Comparison of ENCODE assay signal across 8 cellular contexts in genomic region chr17:38667099-38667786, GRCh38. TPM values are rescaled to one million over a fixed set of nuclear protein-coding genes. Genes with fewer than 3 reads are reported as not detected.
DNase-seq lines count a peak whose midpoint lies in the region; ATAC-seq, FAIRE-seq and TF ChIP-seq lines count a peak whose summit lies in the region.

No MANE protein-coding gene starts in this region.

- ATAC-seq in stimulated activated naive B cell treated with anti-CD40 and anti-IgM and Interleukin-4, amounts not matched to agents 10 μg/mL and 1 μg/mL and 100 μg/mL, for 72 hours (replicated peaks) = peak; percentile 72 to 74
- ATAC-seq in HG02798 (IDR thresholded peaks at IDR 0.05; ENCODE audit: poor library complexity, unreplicated experiment) = no peak

- FAIRE-seq in H1 (lab: Jason Lieb, UNC) = no peak

- peaks cover 26 to 49% (median 46%) of the 10 kb centered on the region in 4 experiments for H3K27me3 ChIP-seq in H1 (replicated peaks in 1 of 4; ENCODE audit: control insufficient read depth in 3 of 4, extremely low read depth in 1 of 4, insufficient read depth in 3 of 4, low read length in 3 of 4)

- no peak overlapping the region for H2BK5ac ChIP-seq in H1 (ENCODE audit: low read depth, low read length)

- no peak overlapping the region for H3K4me3 Mint-ChIP-seq in mesothelial cell of epicardium
- H3K4me3 Mint-ChIP-seq in stimulated activated naive B cell treated with anti-CD40 and anti-IgM and Interleukin-4, amounts not matched to agents 10 μg/mL and 1 μg/mL and 100 μg/mL, for 72 hours = no peak overlapping the region

- peaks cover 49% of the 10 kb centered on the region for H3K27me3 Mint-ChIP-seq in mesothelial cell of epicardium (ENCODE audit: low read depth)
- H3K27me3 Mint-ChIP-seq in stimulated activated naive B cell treated with anti-CD40 and anti-IgM and Interleukin-4, amounts not matched to agents 10 μg/mL and 1 μg/mL and 100 μg/mL, for 72 hours = peaks cover 60 to 65% of the 10 kb centered on the region in 2 donors

- H3K27ac ChIP-seq in C4-2B = no peak overlapping the region
- H3K27ac ChIP-seq in HEK293 (ENCODE audit: extremely low read depth, low read depth, low read length) = no peak overlapping the region
- H3K27ac ChIP-seq in H1 (ENCODE audit: low read depth, low read length) = no peak overlapping the region

- TF ChIP-seq CTCF in C4-2B (conservative IDR thresholded peaks at IDR 0.05) (peak; percentile 100), HEK293 (tag by site-specific recombination; IDR thresholded peaks at IDR 0.05) (peak; percentile 88), H1 (IDR thresholded peaks at IDR 0.05; ENCODE audit: control extremely low read depth in 1 of 3, insufficient read depth in 1 of 3, low read depth in 1 of 3, low read length in 3 of 3) (peak; percentile 98 to 100 (median 99)), mesothelial cell of epicardium (IDR thresholded peaks at IDR 0.05; ENCODE audit: unreplicated experiment) (peak; percentile 91)

- H3K79me2 ChIP-seq in H1 (ENCODE audit: control insufficient read depth in 1 of 2, insufficient read depth in 2 of 2, low read length in 2 of 2) = no peaks in the 10 kb centered on the region

- no peak overlapping the region for H4K8ac ChIP-seq in H1 (ENCODE audit: extremely low read depth, insufficient read depth, low read length)

- POLR2A ChIA-PET in HEK293 (lab: Yijun Ruan, JAX) (interaction anchor here (0.7 to 1.0 kb wide), 2 partner anchors 109 to 248 kb away, joined by 3 to 4 read pairs; no protein-coding TSS in a partner anchor), H1 (lab: Charles Lee; ENCODE audit: partially characterized antibody) (interaction anchor here (0.6 to 3.8 kb wide), 15 partner anchors 9 to 334 kb away, joined by 3 to 18 read pairs (median 4); partner anchors contain the start of gene SRCIN1)

- H3K4ac ChIP-seq in H1 (replicated peaks; ENCODE audit: insufficient read length, low read depth, low read length) = no peak overlapping the region

- H3K9me3 ChIP-seq in HEK293 (ENCODE audit: control insufficient read depth, insufficient read depth, low read depth, low read length) (no peaks in the 10 kb centered on the region), H1 (ENCODE audit: insufficient read depth in 2 of 2, low read depth in 1 of 2, low read length in 1 of 2) (no peaks in the 10 kb centered on the region)

- H4K20me1 ChIP-seq in H1 (replicated peaks in 1 of 2; ENCODE audit: control insufficient read depth in 1 of 2, insufficient read depth in 2 of 2, low read length in 2 of 2) = peaks cover 0 to 9% of the 10 kb centered on the region in 2 experiments

- no peak overlapping the region for H2BK12ac ChIP-seq in H1 (ENCODE audit: low read depth, low read length)

- no peaks in the 10 kb centered on the region for H3K23me2 ChIP-seq in H1 (ENCODE audit: low read depth, low read length)

- no peak for TF ChIP-seq POLR2A in H1 (IDR thresholded peaks at IDR 0.05; ENCODE audit: control extremely low read depth in 1 of 2, low read depth in 2 of 2, low read length in 2 of 2)

- no peak overlapping the region for H2AK5ac ChIP-seq in H1 (ENCODE audit: low read depth, low read length)

- peaks cover 7% of the 10 kb centered on the region for H3K4me1 Mint-ChIP-seq in mesothelial cell of epicardium
- H3K4me1 Mint-ChIP-seq in stimulated activated naive B cell treated with anti-CD40 and anti-IgM and Interleukin-4, amounts not matched to agents 10 μg/mL and 1 μg/mL and 100 μg/mL, for 72 hours = peaks cover 16 to 19% of the 10 kb centered on the region in 2 donors

- no peak overlapping the region for H3K4me2 ChIP-seq in H1 (ENCODE audit: insufficient read depth in 1 of 2, low read depth in 2 of 2, low read length in 2 of 2)

- H3K27ac Mint-ChIP-seq in mesothelial cell of epicardium = no peak overlapping the region
- no peak overlapping the region for H3K27ac Mint-ChIP-seq in stimulated activated naive B cell treated with anti-CD40 and anti-IgM and Interleukin-4, amounts not matched to agents 10 μg/mL and 1 μg/mL and 100 μg/mL, for 72 hours

- TF ChIP-seq EP300 in H1 (IDR thresholded peaks at IDR 0.05; ENCODE audit: borderline replicate concordance in 1 of 2, low read depth in 2 of 2, low read length in 2 of 2) = no peak

- no peaks in the 10 kb centered on the region for H3K79me1 ChIP-seq in H1 (ENCODE audit: low read depth, low read length)

- CTCF ChIA-PET in HEK293 (lab: Yijun Ruan, JAX) (interaction anchor here (0.6 to 11.9 kb wide), 52 partner anchors 8 to 367 kb away, joined by 3 to 254 read pairs (median 4); partner anchors contain the start of genes SOCS7 and SRCIN1), H1 (lab: Charles Lee; ENCODE audit: partially characterized antibody) (interaction anchor here (0.7 to 29.5 kb wide), 42 partner anchors 10 to 507 kb away, joined by 3 to 795 read pairs (median 6); partner anchors contain the start of gene SRCIN1)

- H3K9me3 Mint-ChIP-seq in mesothelial cell of epicardium = no peaks in the 10 kb centered on the region
- H3K9me3 Mint-ChIP-seq in stimulated activated naive B cell treated with anti-CD40 and anti-IgM and Interleukin-4, amounts not matched to agents 10 μg/mL and 1 μg/mL and 100 μg/mL, for 72 hours = peaks cover 0 to 1% of the 10 kb centered on the region in 2 donors

- H3K36me3 ChIP-seq in HEK293 (ENCODE audit: control insufficient read depth in 2 of 2, insufficient read depth in 1 of 2, low read length in 2 of 2) (no peaks in the 10 kb centered on the region), H1 (ENCODE audit: control insufficient read depth in 2 of 4, insufficient read depth in 4 of 4, low read length in 3 of 4) (no peaks in the 10 kb centered on the region)

- H3K14ac ChIP-seq in H1 (ENCODE audit: insufficient read length) = no peak overlapping the region

- H3K4me3 ChIP-seq in HEK293 (ENCODE audit: low read depth, low read length) = no peak overlapping the region
- no peak overlapping the region for H3K4me3 ChIP-seq in H1 (ENCODE audit: extremely low read depth in 1 of 4, insufficient read depth in 2 of 4, low read depth in 3 of 4, low read length in 4 of 4)

- H2BK15ac ChIP-seq in H1 (ENCODE audit: low read length) = no peak overlapping the region

- WGBS in H1 (ENCODE audit: extremely low coverage in 1 of 2, insufficient coverage in 1 of 2, insufficient read length in 1 of 2, insufficient replicate concordance in 2 of 2, low coverage in 1 of 2, low lambda C conversion rate in 2 of 2, missing lambda C conversion rate in 1 of 2), 2 experiments = 50% methylated on average over 7 of the region's 7 CpGs; no CpG with 5 or more reads in 1 of the 2 experiments

- TF ChIP-seq RAD21 in H1 (IDR thresholded peaks at IDR 0.05 in 1 of 2, conservative IDR thresholded peaks at IDR 0.05 in 1 of 2; ENCODE audit: low read depth in 2 of 2, low read length in 2 of 2) = peak; percentile 100

- H2AFZ ChIP-seq in H1 (ENCODE audit: low read length) = no peak overlapping the region

- no peak overlapping the region for H2BK120ac ChIP-seq in H1 (replicated peaks; ENCODE audit: low read depth, low read length)

- H3K23ac ChIP-seq in H1 (ENCODE audit: insufficient read length) = no peak overlapping the region

- no peak overlapping the region for H3K18ac ChIP-seq in H1 (ENCODE audit: extremely low read depth, low read length)

- H2BK20ac ChIP-seq in H1 (ENCODE audit: low read length) = no peak overlapping the region

- H4K5ac ChIP-seq in H1 (ENCODE audit: insufficient read length, low read depth, low read length) = no peak overlapping the region

- no peaks in the 10 kb centered on the region for H3K36me3 Mint-ChIP-seq in mesothelial cell of epicardium
- H3K36me3 Mint-ChIP-seq in stimulated activated naive B cell treated with anti-CD40 and anti-IgM and Interleukin-4, amounts not matched to agents 10 μg/mL and 1 μg/mL and 100 μg/mL, for 72 hours = peaks cover 1 to 4% of the 10 kb centered on the region in 2 donors

- peaks cover 4% of the 10 kb centered on the region; the same call in 1 of the 2 replicates for H3K4me1 ChIP-seq in HEK293 (ENCODE audit: control insufficient read depth, insufficient read depth, low read length)
- peaks cover 4 to 28% (median 16%) of the 10 kb centered on the region in 4 experiments; a peak in 6 of 7 replicates for H3K4me1 ChIP-seq in H1 (replicated peaks in 1 of 4; ENCODE audit: control insufficient read depth in 3 of 4, insufficient read depth in 4 of 4, low read length in 3 of 4)

- H3K9ac ChIP-seq in H1 (replicated peaks in 1 of 4; ENCODE audit: extremely low read depth in 1 of 4, low read depth in 3 of 4, low read length in 3 of 4) = no peak overlapping the region

- DNase-seq in NCI-H774 (lab: John Stamatoyannopoulos, UW) (peak; percentile 81), H1 (ENCODE audit: low read depth in 1 of 2, low spot score in 2 of 2) (peak; percentile 51 to 78), mesothelial cell of epicardium (ENCODE audit: low spot score in 2 of 2, unreplicated experiment in 2 of 2) (peak in 1 of 2 experiments; percentile 75)
- DNase-seq in activated CD4-positive, alpha-beta T cell treated with anti-CD3 and anti-CD28 coated beads, Interleukin-2, amount 50 U/mL, for 24 hours (ENCODE audit: low read depth in 1 of 2, low spot score in 1 of 2) = peak; percentile 33 to 43
- DNase-seq in stimulated activated naive B cell treated with anti-CD40 and anti-IgM and Interleukin-4, amounts not matched to agents 10 μg/mL and 1 μg/mL and 100 μg/mL, for 72 hours = peak; percentile 43

- H3K56ac ChIP-seq in H1 (replicated peaks; ENCODE audit: insufficient read length, low read depth, low read length) = no peak overlapping the region

- H4K91ac ChIP-seq in H1 (replicated peaks; ENCODE audit: insufficient read length, low read length) = no peak overlapping the region

RNA-seq across cellular contexts. Expression of gene EPOP, which starts 7.5 kb away (rescaled TPM):
- 3.3 and 4.0 TPM in 2 replicates for total RNA-seq in H1 (2021; fragmentation: NEBNext Ultra II Directional; extraction: Animal tissue kit (Norgen Biotek cat#: 25700))
- 1.5 and 2.1 TPM in 2 replicates for polyA plus RNA-seq in H1 (2011; rRNA removed)
- 2.1 TPM for polyA plus RNA-seq in H1 (2011; cell fraction: cytosol; rRNA removed)
- polyA plus RNA-seq in H1 (2011; cell fraction: nucleus; rRNA removed) = 2.2 TPM
- polyA plus RNA-seq in H1 (2012, experiment 1 of 2) = 4.3 to 5.9 TPM (median 5.2 TPM) in 4 replicates
- 5.1 TPM for polyA plus RNA-seq in H1 (2012, experiment 2 of 2)
- 1.3 TPM for polyA plus RNA-seq in H1 (2013, experiment 1 of 2)
- polyA plus RNA-seq in H1 (2013, experiment 2 of 2) = 1.3 TPM
- 0.78 and 1.5 TPM in 2 replicates for polyA minus RNA-seq in H1 (2011; rRNA and poly(A)+ RNA removed)
- polyA minus RNA-seq in H1 (2011; cell fraction: cytosol; rRNA and poly(A)+ RNA removed) = 1.8 TPM
- polyA minus RNA-seq in H1 (2011; cell fraction: nucleus; rRNA and poly(A)+ RNA removed) = 2.2 TPM
- 3.7 to 4.0 TPM (median 3.8 TPM) in 3 replicates for total RNA-seq in mesothelial cell of epicardium

RNA-seq across cellular contexts. Expression of gene MLLT6, which starts 37.8 kb away (rescaled TPM):
- total RNA-seq in H1 (2021; fragmentation: NEBNext Ultra II Directional; extraction: Animal tissue kit (Norgen Biotek cat#: 25700)) = 7.7 and 8.0 TPM in 2 replicates
- polyA plus RNA-seq in H1 (2011; rRNA removed) = 6.5 and 7.7 TPM in 2 replicates
- 9.3 TPM for polyA plus RNA-seq in H1 (2011; cell fraction: cytosol; rRNA removed)
- polyA plus RNA-seq in H1 (2011; cell fraction: nucleus; rRNA removed) = 57.8 TPM
- 8.9 to 16.8 TPM (median 11.1 TPM) in 4 replicates for polyA plus RNA-seq in H1 (2012, experiment 1 of 2)
- 5.1 TPM for polyA plus RNA-seq in H1 (2012, experiment 2 of 2)
- polyA plus RNA-seq in H1 (2013, experiment 1 of 2) = 3.0 TPM
- 2.4 TPM for polyA plus RNA-seq in H1 (2013, experiment 2 of 2)
- polyA minus RNA-seq in H1 (2011; rRNA and poly(A)+ RNA removed) = 8.2 and 12.8 TPM in 2 replicates
- 6.0 TPM for polyA minus RNA-seq in H1 (2011; cell fraction: cytosol; rRNA and poly(A)+ RNA removed)
- 19.7 TPM for polyA minus RNA-seq in H1 (2011; cell fraction: nucleus; rRNA and poly(A)+ RNA removed)
- total RNA-seq in mesothelial cell of epicardium = 171 to 184 TPM (median 178 TPM) in 3 replicates

Comparison
In these comparisons a context has a peak if more than half of its experiments do, and no peak if none do; other contexts are left out.
1. RNA of gene MLLT6, which starts 37.8 kb away (total RNA-seq): 171 to 184 TPM in mesothelial cell of epicardium; 7.7 to 8.0 TPM in H1; every median in the first group is over 10 times any median in the second.
2. Peak in every context shown above with its lines, with median percentiles within 50 percentile points of each other: CTCF ChIP-seq.